ENCODE assay signal across 14 cellular contexts in the genomic region with DNA sequence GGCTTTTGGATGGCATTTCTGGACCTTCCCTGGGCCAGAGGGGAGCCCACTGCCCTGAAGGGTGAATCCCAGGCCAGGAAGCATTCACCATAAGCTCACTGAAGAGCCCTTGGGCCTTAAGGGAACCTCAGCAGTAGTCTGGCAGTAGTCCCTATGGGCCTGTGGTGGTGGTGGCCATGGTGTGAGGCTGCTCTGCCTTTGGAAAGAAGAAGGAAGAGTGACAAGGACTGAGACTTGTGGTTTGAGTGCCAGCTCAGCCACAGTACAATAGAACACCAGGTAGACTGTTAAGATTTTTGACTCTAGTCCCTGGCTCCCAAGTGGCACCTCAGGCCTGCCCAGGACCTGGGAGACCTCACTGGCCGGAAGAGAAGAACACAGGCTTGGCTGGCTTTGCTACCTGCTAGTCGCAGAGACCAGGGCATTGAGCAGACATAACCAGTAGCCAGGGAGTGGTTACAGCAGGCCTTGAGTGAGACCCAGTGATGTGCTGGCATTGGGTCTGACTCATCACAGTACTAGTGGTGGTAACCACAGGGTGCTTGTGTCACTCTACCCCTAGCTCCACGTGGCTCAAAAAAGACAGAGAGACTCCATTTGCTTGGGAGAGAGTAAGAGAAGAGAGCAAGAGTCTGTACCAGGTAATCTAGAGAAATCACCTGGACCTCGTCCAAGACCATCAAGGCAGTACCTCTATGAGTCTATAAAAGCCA.
DNase-seq lines count a peak whose midpoint lies in the region; ATAC-seq, FAIRE-seq and TF ChIP-seq lines count a peak whose summit lies in the region.
"Had no signal": no experiment of that assay in that cellular context is flagged by ENCODE, and none has a peak within 500 bp of the region (broad histone marks: within the 10 kb centered on the region; RNA-seq: fewer than 3 reads in every experiment).

No MANE protein-coding gene starts in this region.

- no peak overlapping the region for H3K4me2 ChIP-seq in PC-3 (ENCODE audit: low read length)

- H2AFZ ChIP-seq in PC-3 (ENCODE audit: low read length), result peak overlapping the region; percentile 31; the same call in 1 of the 2 replicates

- no peak overlapping the region for H3K9ac ChIP-seq in PC-3 (ENCODE audit: low read length)

- no peaks in the 10 kb centered on the region for H3F3A ChIP-seq in PC-3 (ENCODE audit: low read length, unreplicated experiment)

- H3K27me3 Mint-ChIP-seq in activated T-cell treated with anti-CD3 and anti-CD28 coated beads, Interleukin-2, amount 50 U/mL, for 4 hours (ENCODE audit: low read depth), result peaks cover 19% of the 10 kb centered on the region

- BruUV-seq in PC-3 (replicated peaks; lab: Mats Ljungman, UMichigan), result no TSS peak

- ATAC-seq in PC-3, result peak; percentile 69; the same call in 1 of the 2 replicates
- ATAC-seq in activated T-cell treated with anti-CD3 and anti-CD28 coated beads, Interleukin-2, amount 50 U/mL, for 4 hours, result no peak

- no peaks in the 10 kb centered on the region for H3K9me3 ChIP-seq in PC-3 (ENCODE audit: low read length)

- FAIRE-seq in H54 (lab: Jason Lieb, UNC), result peak; percentile 81

- no peaks in the 10 kb centered on the region for H3K4me1 ChIP-seq in PC-3 (ENCODE audit: insufficient read depth, low read length)
- H3K4me1 ChIP-seq: spleen had no signal

- H3K27me3 ChIP-seq in PC-3 (ENCODE audit: low read length), result peaks cover 41% of the 10 kb centered on the region

- no peaks in the 10 kb centered on the region for H3K79me2 ChIP-seq in PC-3 (ENCODE audit: low read length)

- no peak overlapping the region for H3K27ac ChIP-seq in PC-3 (ENCODE audit: low read length)
- H3K27ac ChIP-seq: spleen, VCaP had no signal

- intact Hi-C loops in PC-3 (cut with micrococcal nuclease), result no loop called here

- no peak for TF ChIP-seq POLR2A in H54 (IDR thresholded peaks at IDR 0.05; ENCODE audit: low read depth, low read length)

- H3K9me3 Mint-ChIP-seq in activated T-cell treated with anti-CD3 and anti-CD28 coated beads, Interleukin-2, amount 50 U/mL, for 4 hours, result peaks cover 23% of the 10 kb centered on the region

- POLR2A ChIA-PET in PC-3 (lab: Charles Lee; ENCODE audit: unreplicated experiment), result no interaction called here

- no peak overlapping the region for H3K4me3 Mint-ChIP-seq in activated T-cell treated with anti-CD3 and anti-CD28 coated beads, Interleukin-2, amount 50 U/mL, for 4 hours

- peak; percentile 46 for DNase-seq in GM03348 (ENCODE audit: low spot score)
- DNase-seq in H54 (ENCODE audit: insufficient read length, low spot score), result peak; percentile 7
- DNase-seq in PC-3, result peak; percentile 75
- DNase-seq in iris pigment epithelial cell (ENCODE audit: low read depth), result peak; percentile 29
- no peak for DNase-seq in SHP77 treated with DMSO at 0.1 percent for 48 hours (lab: John Stamatoyannopoulos, UW)
- DNase-seq in 8988T, result no peak
- no peak for DNase-seq in NCI-H69 (lab: John Stamatoyannopoulos, UW)
- DNase-seq in activated T-cell treated with anti-CD3 and anti-CD28 coated beads, Interleukin-2, amount 50 U/mL, for 4 hours, result no peak
- DNase-seq: KBM-7, kidney glomerular epithelial cell, NCI-H2171, RPMI8226, spleen had no signal

- no peaks in the 10 kb centered on the region for H3K9me2 ChIP-seq in PC-3 (replicated peaks; ENCODE audit: low read length)

- no peaks in the 10 kb centered on the region for H4K20me1 ChIP-seq in PC-3 (ENCODE audit: low read length)

- CTCF ChIA-PET in PC-3 (lab: Charles Lee), result no interaction called here

- no peak for TF ChIP-seq CTCF in PC-3 (conservative IDR thresholded peaks at IDR 0.05; ENCODE audit: low read depth, low read length)

- H3K4me1 Mint-ChIP-seq in activated T-cell treated with anti-CD3 and anti-CD28 coated beads, Interleukin-2, amount 50 U/mL, for 4 hours (ENCODE audit: low read depth), result no peaks in the 10 kb centered on the region

- no peak overlapping the region for H3K4me3 ChIP-seq in PC-3 (ENCODE audit: low read length)
- H3K4me3 ChIP-seq: spleen had no signal

- H3K36me3 Mint-ChIP-seq in activated T-cell treated with anti-CD3 and anti-CD28 coated beads, Interleukin-2, amount 50 U/mL, for 4 hours (ENCODE audit: insufficient read depth), result no peaks in the 10 kb centered on the region

- no peaks in the 10 kb centered on the region for H3K36me3 ChIP-seq in PC-3 (ENCODE audit: low read depth, low read length)
- H3K36me3 ChIP-seq: spleen had no signal

Comparison
In these comparisons a context has a peak if more than half of its experiments do, and no peak if none do; other contexts are left out.
1. DNase-seq: peak in GM03348 (single experiment), H54 (single experiment), PC-3 (single experiment) and iris pigment epithelial cell (single experiment); none in SHP77 treated with DMSO at 0.1 percent for 48 hours (single experiment), 8988T (single experiment), NCI-H69 (single experiment) and activated T-cell treated with anti-CD3 and anti-CD28 coated beads, Interleukin-2, amount 50 U/mL, for 4 hours (single experiment).